Comparison of ENCODE assay signal across 8 cellular contexts in the genomic region with DNA sequence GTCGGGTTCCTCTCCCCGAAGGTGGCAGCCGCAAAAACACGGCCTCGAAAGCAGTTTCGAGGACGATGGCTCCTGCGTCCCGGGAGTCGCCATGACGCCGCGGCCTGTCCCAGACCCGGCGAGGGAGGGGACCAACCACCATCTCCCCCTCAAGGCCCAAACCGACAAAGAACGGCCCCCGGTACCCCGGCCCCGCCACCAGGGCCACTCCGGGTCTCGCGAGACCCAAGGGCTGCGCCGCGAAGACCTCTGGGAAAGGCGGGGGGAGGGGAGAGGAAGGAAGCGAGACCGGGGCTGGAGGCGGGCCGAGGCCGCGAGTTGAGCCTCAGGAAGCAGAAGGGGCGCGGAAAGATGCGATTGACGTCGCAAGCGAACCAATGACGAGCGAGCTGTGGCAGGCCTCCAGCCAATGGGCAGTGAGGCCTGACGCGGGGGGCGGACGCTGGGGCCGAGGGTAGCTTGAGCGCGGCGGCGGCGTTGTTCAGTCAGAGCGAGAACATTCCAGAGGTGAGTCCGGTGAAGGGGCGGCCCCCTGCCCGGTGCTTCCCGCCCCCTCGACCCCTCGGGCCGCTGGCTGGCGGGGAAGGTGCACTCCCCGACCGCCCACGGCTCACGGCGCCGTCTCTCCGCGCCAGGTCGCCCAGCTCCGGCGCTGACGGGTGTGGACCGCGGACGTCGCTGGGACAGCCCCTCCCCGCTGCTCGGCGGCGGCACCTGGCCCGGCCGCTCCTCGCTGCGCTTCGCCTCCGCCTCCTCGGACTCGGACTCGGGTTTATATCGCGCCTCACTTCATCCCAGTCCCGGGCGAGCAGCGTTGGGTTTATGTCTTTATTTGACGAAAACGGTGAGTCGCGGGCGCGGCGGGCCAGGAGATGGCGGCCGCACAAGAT. TPM values are rescaled to one million over a fixed set of nuclear protein-coding genes. Genes with fewer than 3 reads are reported as not detected.
A peak's percentile ranks its signal among the peaks of the same experiment; 100 is the strongest.
DNase-seq lines count a peak whose midpoint lies in the region; ATAC-seq, FAIRE-seq and TF ChIP-seq lines count a peak whose summit lies in the region.

A gene (plus strand): TSS at position 484 of the 890 bp plus-strand sequence. CDS start 1,624 bp downstream, outside the sequence.

- H3K4me3 ChIP-seq in psoas muscle, result peak within 1 kb of the TSS; percentile 96

- peaks cover 25% of the 10 kb centered on the region for H3K4me1 ChIP-seq in psoas muscle

- TF ChIP-seq CTCF in psoas muscle (IDR thresholded peaks at IDR 0.05), result peak; percentile 24

- DNase-seq in NCI-H187 (lab: John Stamatoyannopoulos, UW) (peak; percentile 97 to 99), T-helper 2 cell (peak; percentile 94 to 99 (median 98)), left ventricle myocardium superior (peak; percentile 99), psoas muscle (peak; percentile 99 to 100), urothelium cell line (ENCODE audit: low spot score) (peak; percentile 94)

- intact Hi-C loops in left ventricle myocardium superior (cut with micrococcal nuclease), result no loop called here
- intact Hi-C loops in psoas muscle (cut with DNase I), result loop anchor here in 1 of 2 donors (2.0 kb wide), 1 partner anchor 51 kb away; a partner anchor contains a TSS

- H3K36me3 ChIP-seq in psoas muscle (ENCODE audit: insufficient read depth in 1 of 2, low read depth in 1 of 2), result peaks cover 14 to 40% of the 10 kb centered on the region in 2 donors

- no peak for FAIRE-seq in urothelium cell line (lab: Jason Lieb, UNC)

- no peaks in the 10 kb centered on the region for H3K27me3 ChIP-seq in psoas muscle (ENCODE audit: insufficient read depth in 3 of 3, low read length in 2 of 3)

- no peaks in the 10 kb centered on the region for H3K9me3 ChIP-seq in psoas muscle

- 0% methylated on average over 71 to 103 of the region's 103 CpGs for WGBS in psoas muscle, 3 donors

- ATAC-seq in GM18498 (IDR thresholded peaks at IDR 0.05; ENCODE audit: unreplicated experiment) (peak; percentile 92), HG02938 (IDR thresholded peaks at IDR 0.05; ENCODE audit: unreplicated experiment) (peak; percentile 90), left ventricle myocardium superior (peak; percentile 96), psoas muscle (peak; percentile 91 to 93 (median 92))

- H3K27ac ChIP-seq in angular gyrus (ENCODE audit: low read depth, low read length) (peak within 1 kb of the TSS; percentile 100), psoas muscle (peak within 1 kb of the TSS; percentile 100)

RNA-seq across cellular contexts. Expression of the gene that starts here (rescaled TPM):
- total RNA-seq in left ventricle myocardium superior, result 240 TPM
- total RNA-seq in psoas muscle, result 100 to 1,000 TPM; 222 to 535 (median 414) TPM
- 100 to 1,000 TPM; 163 to 381 (median 354) TPM for polyA plus RNA-seq in psoas muscle

Comparison
In these comparisons a context has a peak if more than half of its experiments do, and no peak if none do; other contexts are left out.
1. Peak in every context shown above with its lines: DNase-seq, ATAC-seq, H3K4me3 ChIP-seq and H3K27ac ChIP-seq.